In genomic region chr2:101442042-101442666, GRCh38 we compare ENCODE assay signal across 14 cellular contexts. TPM values are rescaled to one million over a fixed set of nuclear protein-coding genes. Genes with fewer than 3 reads are reported as not detected.
DNase-seq lines count a peak whose midpoint lies in the region; ATAC-seq and TF ChIP-seq lines count a peak whose summit lies in the region.
"Had no signal": no experiment of that assay in that cellular context is flagged by ENCODE, and none has a peak within 500 bp of the region (broad histone marks: within the 10 kb centered on the region; RNA-seq: fewer than 3 reads in every experiment).

No MANE protein-coding gene starts in this region.

- no peaks in the 10 kb centered on the region for H3K4me1 ChIP-seq in breast epithelium

- POLR2A ChIA-PET in MCF 10A (lab: Yijun Ruan, JAX) = no interaction called here
- POLR2A ChIA-PET in GM10248 (lab: Yijun Ruan, JAX) = no interaction called here

- intact Hi-C loops in MCF 10A (cut with micrococcal nuclease) (no loop called here), breast epithelium (cut with DNase I; ENCODE audit: low total_unique reads) (no loop called here)

- H3K4me1 Mint-ChIP-seq in MCF 10A (ENCODE audit: insufficient read depth, unreplicated experiment) = peaks cover 19% of the 10 kb centered on the region
- H3K4me1 Mint-ChIP-seq in stimulated activated naive CD8-positive, alpha-beta T cell treated with anti-CD3 and anti-CD28 coated beads, Interleukin-15, amount 100 ng/mL, for 72 hours = peaks cover 24% of the 10 kb centered on the region

- no peak overlapping the region for H3K4me3 Mint-ChIP-seq in MCF 10A (ENCODE audit: unreplicated experiment)
- H3K4me3 Mint-ChIP-seq in stimulated activated naive CD8-positive, alpha-beta T cell treated with anti-CD3 and anti-CD28 coated beads, Interleukin-15, amount 100 ng/mL, for 72 hours = peak overlapping the region; percentile 33 to 51

- no peaks in the 10 kb centered on the region for H3K36me3 ChIP-seq in breast epithelium

- H3K36me3 Mint-ChIP-seq in MCF 10A (ENCODE audit: insufficient read depth, unreplicated experiment) = no peaks in the 10 kb centered on the region

- TF ChIP-seq POLR2A in breast epithelium (IDR thresholded peaks at IDR 0.05) = no peak

- no peak overlapping the region for H3K27ac ChIP-seq in breast epithelium
- H3K27ac ChIP-seq: VCaP had no signal

- CTCF ChIA-PET in MCF 10A (lab: Yijun Ruan, JAX) = no interaction called here
- CTCF ChIA-PET in GM10248 (lab: Yijun Ruan, JAX) = no interaction called here

- BruUV-seq in MCF 10A (replicated peaks; lab: Mats Ljungman, UMichigan) = no TSS peak

- no peaks in the 10 kb centered on the region for H3K9me3 Mint-ChIP-seq in MCF 10A (ENCODE audit: unreplicated experiment)
- peaks cover 0 to 4% of the 10 kb centered on the region in 2 donors for H3K9me3 Mint-ChIP-seq in stimulated activated naive CD8-positive, alpha-beta T cell treated with anti-CD3 and anti-CD28 coated beads, Interleukin-15, amount 100 ng/mL, for 72 hours

- H3K27ac Mint-ChIP-seq in MCF 10A (ENCODE audit: low read depth, unreplicated experiment) = no peak overlapping the region
- peak overlapping the region in 1 of 2 donors; percentile 20 for H3K27ac Mint-ChIP-seq in stimulated activated naive CD8-positive, alpha-beta T cell treated with anti-CD3 and anti-CD28 coated beads, Interleukin-15, amount 100 ng/mL, for 72 hours

- H3K4me3 ChIP-seq in breast epithelium = no peak overlapping the region
- no peak overlapping the region for H3K4me3 ChIP-seq in fibroblast of villous mesenchyme (ENCODE audit: low read depth, low read length)
- H3K4me3 ChIP-seq: mucosa of descending colon had no signal

- peak; percentile 75 for ATAC-seq in stimulated activated naive CD8-positive, alpha-beta T cell treated with anti-CD3 and anti-CD28 coated beads, Interleukin-15, amount 100 ng/mL, for 72 hours
- ATAC-seq: mucosa of descending colon, Panc1 had no signal

- H3K27me3 ChIP-seq in breast epithelium = no peaks in the 10 kb centered on the region

- H3K27me3 Mint-ChIP-seq in MCF 10A (ENCODE audit: insufficient read depth, unreplicated experiment) = no peaks in the 10 kb centered on the region
- H3K27me3 Mint-ChIP-seq in stimulated activated naive CD8-positive, alpha-beta T cell treated with anti-CD3 and anti-CD28 coated beads, Interleukin-15, amount 100 ng/mL, for 72 hours = no peaks in the 10 kb centered on the region

- no peaks in the 10 kb centered on the region for H3K9me3 ChIP-seq in breast epithelium
- H3K9me3 ChIP-seq: mucosa of descending colon had no signal

- no peak for TF ChIP-seq CTCF in MCF 10A (IDR thresholded peaks at IDR 0.05; ENCODE audit: unreplicated experiment)
- TF ChIP-seq CTCF in breast epithelium (IDR thresholded peaks at IDR 0.05) = no peak
- TF ChIP-seq CTCF in fibroblast of villous mesenchyme (IDR thresholded peaks at IDR 0.05; ENCODE audit: insufficient read depth, low read depth, low read length) = no peak
- TF ChIP-seq CTCF in GM10248 (IDR thresholded peaks at IDR 0.05; ENCODE audit: control extremely low read depth, extremely low read depth, low read depth, missing control alignments) = no peak

- DNase-seq in MCF 10A (ENCODE audit: unreplicated experiment) (peak; percentile 47), breast epithelium (ENCODE audit: low spot score in 2 of 2) (no peak), SIG-M5 (lab: John Stamatoyannopoulos, UW) (peak; percentile 26), fibroblast of villous mesenchyme (ENCODE audit: low read depth) (peak; percentile 73), GM10248 (ENCODE audit: extremely low spot score) (no peak), COLO829 (ENCODE audit: low spot score) (no peak)
- no peak for DNase-seq in stimulated activated naive CD8-positive, alpha-beta T cell treated with anti-CD3 and anti-CD28 coated beads, Interleukin-15, amount 100 ng/mL, for 72 hours
- DNase-seq in stimulated activated CD4-positive, alpha-beta T cell treated with anti-CD3 and anti-CD28 coated beads, Interleukin-4, amount 100 ng/mL, for 24 hours = no peak
- DNase-seq: C1 segment of cervical spinal cord, mucosa of descending colon, NCI-H2029, small intestine had no signal

RNA-seq across cellular contexts. Expression of gene RFX8, which starts 32.8 kb away (rescaled TPM):
- not detected in 2 replicates for total RNA-seq in MCF 10A (2022)
- 1 to 10 TPM in 2 of 3 donors, under 1 TPM in 1; 0.96 to 3.8 (median 2.3) TPM for total RNA-seq in breast epithelium
- 0.97 and 1.7 TPM in 2 replicates for total RNA-seq in fibroblast of villous mesenchyme
- total RNA-seq: mucosa of descending colon had no signal

RNA-seq across cellular contexts. Expression of gene CREG2, which starts 54.9 kb away (rescaled TPM):
- not detected in 2 replicates for total RNA-seq in MCF 10A (2022)
- under 1 TPM in 1 of 3 donors, not detected in 2; under 0.01 TPM for total RNA-seq in breast epithelium
- not detected in 2 replicates for total RNA-seq in fibroblast of villous mesenchyme

Comparison
In these comparisons a context has a peak if more than half of its experiments do, and no peak if none do; other contexts are left out.
1. DNase-seq: peak in MCF 10A (single experiment), SIG-M5 (single experiment) and fibroblast of villous mesenchyme (single experiment); none in breast epithelium (0 of 2), stimulated activated naive CD8-positive, alpha-beta T cell treated with anti-CD3 and anti-CD28 coated beads, Interleukin-15, amount 100 ng/mL, for 72 hours (0 of 2), stimulated activated CD4-positive, alpha-beta T cell treated with anti-CD3 and anti-CD28 coated beads, Interleukin-4, amount 100 ng/mL, for 24 hours (single experiment), GM10248 (single experiment) and COLO829 (single experiment).